ENCODE assay signal across 20 cellular contexts in genomic region chr11:123419720-123420466, GRCh38. TPM values are rescaled to one million over a fixed set of nuclear protein-coding genes. Genes with fewer than 3 reads are reported as not detected.
A peak's percentile ranks its signal among the peaks of the same experiment; 100 is the strongest.
DNase-seq lines count a peak whose midpoint lies in the region; ATAC-seq, FAIRE-seq and TF ChIP-seq lines count a peak whose summit lies in the region.
"Had no signal": no experiment of that assay in that cellular context is flagged by ENCODE, and none has a peak within 500 bp of the region (broad histone marks: within the 10 kb centered on the region; RNA-seq: fewer than 3 reads in every experiment).

No MANE protein-coding gene starts in this region.

- peak in 3 of 6 experiments; percentile 35 to 41 (median 38) for TF ChIP-seq CTCF in Peyer's patch (IDR thresholded peaks at IDR 0.05)

- H3K9me3 ChIP-seq in Peyer's patch (no peaks in the 10 kb centered on the region), small intestine (ENCODE audit: control insufficient read depth, low read depth) (no peaks in the 10 kb centered on the region)
- H3K9me3 ChIP-seq: SJSA1 had no signal

- H3K36me3 ChIP-seq in Peyer's patch (no peaks in the 10 kb centered on the region), small intestine (ENCODE audit: control insufficient read depth in 2 of 2, insufficient read depth in 2 of 2, low read length in 2 of 2) (no peaks in the 10 kb centered on the region)
- H3K36me3 ChIP-seq: SJSA1 had no signal

- FAIRE-seq in small intestine (lab: Jason Lieb, UNC), result no peak
- FAIRE-seq: HepG2, K562 had no signal

- H3K4me1 ChIP-seq in Peyer's patch, result no peaks in the 10 kb centered on the region
- peaks cover 0 to 9% of the 10 kb centered on the region in 2 donors for H3K4me1 ChIP-seq in small intestine (ENCODE audit: control insufficient read depth in 2 of 2, insufficient read depth in 1 of 2, low read depth in 1 of 2, low read length in 1 of 2)
- H3K4me1 ChIP-seq: SJSA1 had no signal

- DNase-seq in NOMO-1 treated with DMSO at 0.1 percent for 48 hours (lab: John Stamatoyannopoulos, UW; ENCODE audit: unreplicated experiment), result peak; percentile 37
- no peak for DNase-seq in NOMO-1 treated with dmso at 0.1 percent for 144 hours (lab: John Stamatoyannopoulos, UW; ENCODE audit: unreplicated experiment)
- DNase-seq in Peyer's patch, result peak in 1 of 3 donors; percentile 71
- DNase-seq in small intestine, result peak; percentile 97
- no peak for DNase-seq in SHP77 (lab: John Stamatoyannopoulos, UW)
- no peak for DNase-seq in HT-29 (ENCODE audit: low spot score)
- no peak for DNase-seq in NCI-H2081 treated with DMSO at 0.1 percent for 48 hours (lab: John Stamatoyannopoulos, UW)
- DNase-seq: EL, GF-D8, GM23248, H9, NCI-H1417, NCI-H1694 treated with DMSO at 0.1 percent for 48 hours, NCI-H446, NCI-H526 had no signal

- H3K27ac ChIP-seq in Peyer's patch (peak overlapping the region in 3 of 4 donors; percentile 56 to 85 (median 73)), small intestine (ENCODE audit: low read depth in 1 of 2, low read length in 1 of 2) (peak overlapping the region; percentile 52 to 92)
- H3K27ac ChIP-seq: GM23248, SJSA1 had no signal

- 17 to 66% (median 38%) methylated on average over 4 of the region's 4 CpGs for WGBS in small intestine, 3 donors

- peak in 1 of 2 donors; percentile 29 for TF ChIP-seq POLR2A in Peyer's patch (IDR thresholded peaks at IDR 0.05)

- peak; percentile 41 for ATAC-seq in esophagus mucosa
- ATAC-seq: HepG2, K562, Panc1 had no signal

- H3K27me3 ChIP-seq in Peyer's patch, result no peaks in the 10 kb centered on the region
- no peaks in the 10 kb centered on the region for H3K27me3 ChIP-seq in small intestine (ENCODE audit: control insufficient read depth in 2 of 2, insufficient read depth in 2 of 2, low read length in 2 of 2)
- H3K27me3 ChIP-seq: SJSA1 had no signal

- H3K4me3 ChIP-seq in Peyer's patch, result peak overlapping the region in 3 of 4 donors; percentile 7 to 46 (median 37)
- H3K4me3 ChIP-seq in small intestine (ENCODE audit: low read depth in 1 of 2, low read length in 2 of 2), result no peak overlapping the region
- H3K4me3 ChIP-seq: GM23248, K562, SJSA1 had no signal

RNA-seq across cellular contexts. Expression of gene GRAMD1B, which starts 10.2 kb away (rescaled TPM):
- total RNA-seq in Peyer's patch, result 100 to 1,000 TPM in 3 of 4 donors, 10 to 100 TPM in 1; 31.4 to 152 (median 123) TPM
- total RNA-seq in esophagus mucosa, result 1.4 TPM
- polyA plus RNA-seq in small intestine, result 10 to 100 TPM; 37.8 to 75.6 (median 57.3) TPM
- total RNA-seq in HT-29 (2014; rRNA removed; shearing (Covaris generic)), result 83.4 and 92.4 TPM in 2 replicates
- total RNA-seq: HepG2 had no signal
- polyA plus RNA-seq: K562 had no signal

Comparison
In these comparisons a context has a peak if more than half of its experiments do, and no peak if none do; other contexts are left out.
1. DNase-seq: peak in NOMO-1 treated with DMSO at 0.1 percent for 48 hours (single experiment) and small intestine (single experiment); none in NOMO-1 treated with dmso at 0.1 percent for 144 hours (single experiment), SHP77 (0 of 2), HT-29 (single experiment) and NCI-H2081 treated with DMSO at 0.1 percent for 48 hours (single experiment).
2. H3K4me3 ChIP-seq: peak in Peyer's patch (3 of 4); none in small intestine (0 of 2).
3. RNA of gene GRAMD1B, which starts 10.2 kb away (total RNA-seq): 31.4 to 152 TPM in Peyer's patch and 83.4 to 92.4 TPM in HT-29; 1.4 TPM in esophagus mucosa (single experiment); every median in the first group is over 10 times any median in the second.